In the genomic region with DNA sequence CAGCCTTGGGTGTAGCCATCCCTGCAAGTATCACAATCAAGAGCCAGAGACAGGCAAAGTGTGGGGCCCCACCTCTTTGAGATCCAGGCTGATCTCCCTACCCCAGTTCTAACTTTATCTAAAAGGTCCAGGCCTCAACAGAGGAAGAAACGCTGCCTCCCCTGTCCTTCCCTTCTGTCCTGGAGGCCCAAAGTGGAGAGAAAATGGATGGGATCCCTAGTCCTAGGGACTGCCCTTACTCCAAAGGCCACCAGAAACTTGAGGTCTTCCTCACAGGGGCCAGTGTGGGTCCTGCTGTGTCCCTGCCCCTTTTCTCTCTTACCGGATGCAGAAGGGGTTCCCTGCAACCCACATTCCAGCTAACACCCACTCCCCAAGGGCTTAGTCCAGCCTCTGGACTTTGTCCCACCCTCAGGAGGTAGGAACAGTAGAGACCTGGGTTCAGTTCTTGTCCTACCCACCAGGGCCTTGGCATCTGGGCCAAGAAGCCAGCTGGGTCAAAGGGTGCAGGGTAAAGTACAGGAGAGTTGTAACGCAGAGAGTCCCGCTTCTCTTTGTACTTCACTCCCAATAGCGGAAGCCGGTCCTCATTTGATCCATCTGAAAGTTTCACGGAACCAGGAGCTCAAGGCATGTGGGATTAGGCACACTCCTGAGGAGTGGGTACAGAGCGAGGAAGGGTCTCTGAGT, we compare ENCODE assay signal across 8 cellular contexts. TPM values are rescaled to one million over a fixed set of nuclear protein-coding genes. Genes with fewer than 3 reads are reported as not detected.
DNase-seq lines count a peak whose midpoint lies in the region; ATAC-seq, FAIRE-seq and TF ChIP-seq lines count a peak whose summit lies in the region.

No MANE protein-coding gene starts in this region.

- peaks cover 38% of the 10 kb centered on the region for H3K36me3 Mint-ChIP-seq in activated naive CD4-positive, alpha-beta T cell treated with anti-CD3 and anti-CD28 coated beads, Interleukin-2, amount 10 ng/mL, durations not matched to agents 7 days and 5 days
- H3K36me3 Mint-ChIP-seq in type B pancreatic cell: peaks cover 8% of the 10 kb centered on the region

- peaks cover 3 to 12% of the 10 kb centered on the region in 2 experiments; a peak in 3 of 5 replicates for H3K36me3 ChIP-seq in HepG2 (replicated peaks in 1 of 2; ENCODE audit: control insufficient read depth in 1 of 2, insufficient read depth in 2 of 2, low read length in 2 of 2)

- no peak for TF ChIP-seq RAD21 in HepG2 (CRISPR knock-in tag; IDR thresholded peaks at IDR 0.05)

- H3K27ac ChIP-seq in adipose tissue (ENCODE audit: low read depth, low read length) (peak overlapping the region; percentile 84), HepG2 (ENCODE audit: extremely low read length, insufficient read depth, low read length) (peak overlapping the region; percentile 100)

- TF ChIP-seq POLR2A in HepG2 (IDR thresholded peaks at IDR 0.05; ENCODE audit: insufficient read depth in 1 of 2, low read depth in 2 of 2, low read length in 2 of 2): peak in 1 of 2 experiments; percentile 55; a peak in 2 of 4 replicates

- no peaks in the 10 kb centered on the region; a peak in 1 of 5 replicates for H3K27me3 ChIP-seq in HepG2 (ENCODE audit: control insufficient read depth in 1 of 2, insufficient read depth in 2 of 2, low read length in 2 of 2)

- TF ChIP-seq CTCF in HepG2 (CRISPR knock-in tag; IDR thresholded peaks at IDR 0.05): no peak
- no peak for TF ChIP-seq CTCF in type B pancreatic cell (conservative IDR thresholded peaks at IDR 0.05)

- peak overlapping the region; percentile 95 for H3K9ac ChIP-seq in HepG2 (ENCODE audit: insufficient read depth, low read depth, low read length)

- H3K4me1 ChIP-seq in HepG2 (ENCODE audit: insufficient read depth, low read length): peaks cover 53% of the 10 kb centered on the region

- in situ Hi-C loops in HepG2 (cut with HindIII; ENCODE audit: extremely low pct_ligation_motif_present, low pct_unique_long_range_greater_than_20kb): no loop called here

- BruUV-seq in HepG2 (replicated peaks; lab: Mats Ljungman, UMichigan): no TSS peak

- POLR2A ChIA-PET in HepG2 (lab: Yijun Ruan, JAX): interaction anchor here (0.5 to 4.5 kb wide), 4 partner anchors 8 to 224 kb away, joined by 3 to 67 read pairs (median 36); a partner anchor contains a TSS

- H3K4me3 ChIP-seq in HepG2 (replicated peaks in 1 of 3; ENCODE audit: insufficient read depth in 1 of 3, low read depth in 2 of 3, low read length in 3 of 3): peak overlapping the region; percentile 87 to 90 (median 88)

- peaks cover 75% of the 10 kb centered on the region for H3K79me2 ChIP-seq in HepG2 (ENCODE audit: insufficient read depth, low read length)

- H3K4me2 ChIP-seq in HepG2 (ENCODE audit: low read depth, low read length): peak overlapping the region; percentile 98

- H3K27ac Mint-ChIP-seq in activated naive CD4-positive, alpha-beta T cell treated with anti-CD3 and anti-CD28 coated beads, Interleukin-2, amount 10 ng/mL, durations not matched to agents 7 days and 5 days: peak overlapping the region; percentile 91
- H3K27ac Mint-ChIP-seq in type B pancreatic cell: peak overlapping the region; percentile 99

- H2AFZ ChIP-seq in HepG2 (ENCODE audit: low read length): no peak overlapping the region

- TF ChIP-seq EP300 in HepG2 (IDR thresholded peaks at IDR 0.05; ENCODE audit: low read depth in 2 of 2, low read length in 2 of 2) (peak in 1 of 2 experiments; percentile 13; a peak in 1 of 4 replicates), HepG2 (CRISPR knock-in tag; IDR thresholded peaks at IDR 0.05; ENCODE audit: borderline replicate concordance) (no peak)

- 18 to 20% (median 19%) methylated on average over 8 of the region's 8 CpGs for WGBS in adipose tissue, 3 donors
- WGBS in HepG2 (ENCODE audit: low lambda C conversion rate): 3% methylated on average over 5 of the region's 8 CpGs

- peak overlapping the region; percentile 94 for H3K4me3 Mint-ChIP-seq in activated naive CD4-positive, alpha-beta T cell treated with anti-CD3 and anti-CD28 coated beads, Interleukin-2, amount 10 ng/mL, durations not matched to agents 7 days and 5 days
- H3K4me3 Mint-ChIP-seq in type B pancreatic cell: peak overlapping the region; percentile 96

- H3K4me1 Mint-ChIP-seq in activated naive CD4-positive, alpha-beta T cell treated with anti-CD3 and anti-CD28 coated beads, Interleukin-2, amount 10 ng/mL, durations not matched to agents 7 days and 5 days: peaks cover 74% of the 10 kb centered on the region
- peaks cover 37% of the 10 kb centered on the region for H3K4me1 Mint-ChIP-seq in type B pancreatic cell (ENCODE audit: unreplicated experiment)

- CTCF ChIA-PET in activated naive CD4-positive, alpha-beta T cell treated with anti-CD3 and anti-CD28 coated beads, Interleukin-2, amount 10 ng/mL, durations not matched to agents 7 days and 5 days (lab: Charles Lee): interaction anchor here (1.0 to 4.3 kb wide), 3 partner anchors 22 to 122 kb away, joined by 3 to 40 read pairs (median 3); a partner anchor contains a TSS
- CTCF ChIA-PET in HepG2 (lab: Yijun Ruan, JAX; ENCODE audit: low intra/inter-chr PET ratio, low total read pairs): no interaction called here

- intact Hi-C loops in HepG2 (cut with micrococcal nuclease; ENCODE audit: unreplicated experiment): loop anchor here (2.0 kb wide), 1 partner anchor 21 kb away; a partner anchor contains a TSS

- no peaks in the 10 kb centered on the region for H3K9me3 Mint-ChIP-seq in activated naive CD4-positive, alpha-beta T cell treated with anti-CD3 and anti-CD28 coated beads, Interleukin-2, amount 10 ng/mL, durations not matched to agents 7 days and 5 days
- H3K9me3 Mint-ChIP-seq in type B pancreatic cell: no peaks in the 10 kb centered on the region

- no peaks in the 10 kb centered on the region for H3K9me3 ChIP-seq in HepG2 (ENCODE audit: low read length)

- DNase-seq in activated naive CD4-positive, alpha-beta T cell treated with anti-CD3 and anti-CD28 coated beads, Interleukin-2, amount 10 ng/mL, durations not matched to agents 7 days and 5 days: no peak
- no peak for DNase-seq in activated naive CD4-positive, alpha-beta T cell (lab: John Stamatoyannopoulos, UW)
- DNase-seq in HepG2 (ENCODE audit: low spot score) (peak; percentile 41), type B pancreatic cell (ENCODE audit: extremely low spot score, unreplicated experiment) (no peak), SW 1271 (lab: John Stamatoyannopoulos, UW) (no peak), inferior parietal cortex (ENCODE audit: extremely low spot score) (no peak)

- no peaks in the 10 kb centered on the region for H3K27me3 Mint-ChIP-seq in activated naive CD4-positive, alpha-beta T cell treated with anti-CD3 and anti-CD28 coated beads, Interleukin-2, amount 10 ng/mL, durations not matched to agents 7 days and 5 days
- no peaks in the 10 kb centered on the region for H3K27me3 Mint-ChIP-seq in type B pancreatic cell

- peak; percentile 77 for FAIRE-seq in HepG2 (lab: Jason Lieb, UNC)

- peaks cover 13% of the 10 kb centered on the region for H4K20me1 ChIP-seq in HepG2 (ENCODE audit: insufficient read depth, low read length)

- ATAC-seq in HepG2 (peak; percentile 4), HG03520 (IDR thresholded peaks at IDR 0.05; ENCODE audit: unreplicated experiment) (no peak)

RNA-seq across cellular contexts. Expression of a gene that starts 1.9 kb away (rescaled TPM):
- polyA plus RNA-seq in adipose tissue (100 to 1,000 TPM in 2 of 3 donors, 10 to 100 TPM in 1; 51.7 to 120 (median 116) TPM), HepG2 (2011; rRNA removed) (128 and 156 TPM in 2 replicates)
- total RNA-seq in HepG2 (2016; rRNA removed; fragmentation: Illumina TruSeq; extraction: Trizol) (183 and 196 TPM in 2 replicates), type B pancreatic cell (ENCODE audit: low replicate concordance) (249 and 270 TPM in 2 replicates)
- total RNA-seq in HepG2 (2016; cell fraction: cytosol; rRNA removed; fragmentation: Illumina TruSeq; extraction: Trizol; ENCODE audit: low read depth): 98.2 and 98.3 TPM in 2 replicates
- total RNA-seq in HepG2 (2016; cell fraction: insoluble cytoplasmic fraction; rRNA removed; fragmentation: Illumina TruSeq; extraction: Trizol): 165 and 204 TPM in 2 replicates
- 258 and 266 TPM in 2 replicates for total RNA-seq in HepG2 (2016; cell fraction: membrane; rRNA removed; fragmentation: Illumina TruSeq; extraction: Trizol)
- total RNA-seq in HepG2 (2016; cell fraction: nucleus; rRNA removed; fragmentation: Illumina TruSeq; extraction: Trizol): 89.8 and 111 TPM in 2 replicates
- 115 and 119 TPM in 2 replicates for polyA plus RNA-seq in HepG2 (2011; cell fraction: cytosol; rRNA removed)
- 57.2 and 81.2 TPM in 2 replicates for polyA plus RNA-seq in HepG2 (2011; cell fraction: nucleus; rRNA removed)
- 124 and 162 TPM in 2 replicates for polyA plus RNA-seq in HepG2 (2012)
- 177 and 192 TPM in 2 replicates for polyA plus RNA-seq in HepG2 (2016; cell fraction: cytosol; fragmentation: Illumina TruSeq; extraction: Trizol; ENCODE audit: low read depth)
- 263 and 292 TPM in 2 replicates for polyA plus RNA-seq in HepG2 (2016; cell fraction: insoluble cytoplasmic fraction; fragmentation: Illumina TruSeq; extraction: Trizol; ENCODE audit: low read depth)
- 342 and 343 TPM in 2 replicates for polyA plus RNA-seq in HepG2 (2016; cell fraction: membrane; fragmentation: Illumina TruSeq; extraction: Trizol; ENCODE audit: low read depth)
- 211 and 230 TPM in 2 replicates for polyA plus RNA-seq in HepG2 (2016; cell fraction: nucleus; fragmentation: Illumina TruSeq; extraction: Trizol; ENCODE audit: insufficient read depth, low read depth)
- polyA minus RNA-seq in HepG2 (2011; rRNA and poly(A)+ RNA removed; ENCODE audit: low replicate concordance): 134 and 389 TPM in 2 replicates
- 64.6 and 71.8 TPM in 2 replicates for polyA minus RNA-seq in HepG2 (2011; cell fraction: cytosol; rRNA and poly(A)+ RNA removed)
- polyA minus RNA-seq in HepG2 (2011; cell fraction: nucleus; rRNA and poly(A)+ RNA removed): 30.8 and 31.2 TPM in 2 replicates

RNA-seq across cellular contexts. Expression of a gene that starts 8.7 kb away (rescaled TPM):
- polyA plus RNA-seq in adipose tissue: 100 to 1,000 TPM; 104 to 178 (median 151) TPM
- 42.9 and 45.7 TPM in 2 replicates for total RNA-seq in HepG2 (2016; rRNA removed; fragmentation: Illumina TruSeq; extraction: Trizol)
- total RNA-seq in HepG2 (2016; cell fraction: cytosol; rRNA removed; fragmentation: Illumina TruSeq; extraction: Trizol; ENCODE audit: low read depth): 18.3 and 22.1 TPM in 2 replicates
- total RNA-seq in HepG2 (2016; cell fraction: insoluble cytoplasmic fraction; rRNA removed; fragmentation: Illumina TruSeq; extraction: Trizol): 43.5 and 49.0 TPM in 2 replicates
- total RNA-seq in HepG2 (2016; cell fraction: membrane; rRNA removed; fragmentation: Illumina TruSeq; extraction: Trizol): 21.2 and 21.3 TPM in 2 replicates
- 13.5 and 22.5 TPM in 2 replicates for total RNA-seq in HepG2 (2016; cell fraction: nucleus; rRNA removed; fragmentation: Illumina TruSeq; extraction: Trizol)
- 37.7 and 38.1 TPM in 2 replicates for polyA plus RNA-seq in HepG2 (2011; rRNA removed)
- polyA plus RNA-seq in HepG2 (2011; cell fraction: cytosol; rRNA removed): 28.3 and 29.4 TPM in 2 replicates
- 15.0 and 17.2 TPM in 2 replicates for polyA plus RNA-seq in HepG2 (2011; cell fraction: nucleus; rRNA removed)
- 29.0 TPM in 2 replicates for polyA plus RNA-seq in HepG2 (2012)
- polyA plus RNA-seq in HepG2 (2016; cell fraction: cytosol; fragmentation: Illumina TruSeq; extraction: Trizol; ENCODE audit: low read depth): 21.1 and 21.8 TPM in 2 replicates
- polyA plus RNA-seq in HepG2 (2016; cell fraction: insoluble cytoplasmic fraction; fragmentation: Illumina TruSeq; extraction: Trizol; ENCODE audit: low read depth): 58.3 and 58.4 TPM in 2 replicates
- polyA plus RNA-seq in HepG2 (2016; cell fraction: membrane; fragmentation: Illumina TruSeq; extraction: Trizol; ENCODE audit: low read depth): 18.3 and 20.0 TPM in 2 replicates
- 39.4 and 46.6 TPM in 2 replicates for polyA plus RNA-seq in HepG2 (2016; cell fraction: nucleus; fragmentation: Illumina TruSeq; extraction: Trizol; ENCODE audit: insufficient read depth, low read depth)
- 13.2 and 67.4 TPM in 2 replicates for polyA minus RNA-seq in HepG2 (2011; rRNA and poly(A)+ RNA removed; ENCODE audit: low replicate concordance)
- polyA minus RNA-seq in HepG2 (2011; cell fraction: cytosol; rRNA and poly(A)+ RNA removed): 8.8 and 9.7 TPM in 2 replicates
- polyA minus RNA-seq in HepG2 (2011; cell fraction: nucleus; rRNA and poly(A)+ RNA removed): 5.7 and 8.6 TPM in 2 replicates
- 47.4 and 58.6 TPM in 2 replicates for total RNA-seq in type B pancreatic cell (ENCODE audit: low replicate concordance)

RNA-seq across cellular contexts. Expression of a gene that starts 17.8 kb away (rescaled TPM):
- polyA plus RNA-seq in adipose tissue (10 to 100 TPM; 16.6 to 38.7 (median 35.8) TPM), HepG2 (2011; rRNA removed) (40.5 and 46.3 TPM in 2 replicates)
- total RNA-seq in HepG2 (2016; rRNA removed; fragmentation: Illumina TruSeq; extraction: Trizol) (24.2 and 26.8 TPM in 2 replicates), type B pancreatic cell (ENCODE audit: low replicate concordance) (79.1 and 81.8 TPM in 2 replicates)
- 6.3 and 7.3 TPM in 2 replicates for total RNA-seq in HepG2 (2016; cell fraction: cytosol; rRNA removed; fragmentation: Illumina TruSeq; extraction: Trizol; ENCODE audit: low read depth)
- 24.6 and 27.1 TPM in 2 replicates for total RNA-seq in HepG2 (2016; cell fraction: insoluble cytoplasmic fraction; rRNA removed; fragmentation: Illumina TruSeq; extraction: Trizol)
- total RNA-seq in HepG2 (2016; cell fraction: membrane; rRNA removed; fragmentation: Illumina TruSeq; extraction: Trizol): 22.6 and 26.4 TPM in 2 replicates
- 22.4 and 23.7 TPM in 2 replicates for total RNA-seq in HepG2 (2016; cell fraction: nucleus; rRNA removed; fragmentation: Illumina TruSeq; extraction: Trizol)
- 40.1 and 44.6 TPM in 2 replicates for polyA plus RNA-seq in HepG2 (2011; cell fraction: cytosol; rRNA removed)
- 26.1 and 27.1 TPM in 2 replicates for polyA plus RNA-seq in HepG2 (2011; cell fraction: nucleus; rRNA removed)
- polyA plus RNA-seq in HepG2 (2012): 30.8 and 33.7 TPM in 2 replicates
- polyA plus RNA-seq in HepG2 (2016; cell fraction: cytosol; fragmentation: Illumina TruSeq; extraction: Trizol; ENCODE audit: low read depth): 8.0 and 9.1 TPM in 2 replicates
- polyA plus RNA-seq in HepG2 (2016; cell fraction: insoluble cytoplasmic fraction; fragmentation: Illumina TruSeq; extraction: Trizol; ENCODE audit: low read depth): 48.3 and 56.0 TPM in 2 replicates
- polyA plus RNA-seq in HepG2 (2016; cell fraction: membrane; fragmentation: Illumina TruSeq; extraction: Trizol; ENCODE audit: low read depth): 22.7 and 25.6 TPM in 2 replicates
- 56.0 and 57.2 TPM in 2 replicates for polyA plus RNA-seq in HepG2 (2016; cell fraction: nucleus; fragmentation: Illumina TruSeq; extraction: Trizol; ENCODE audit: insufficient read depth, low read depth)
- 57.9 and 206 TPM in 2 replicates for polyA minus RNA-seq in HepG2 (2011; rRNA and poly(A)+ RNA removed; ENCODE audit: low replicate concordance)
- polyA minus RNA-seq in HepG2 (2011; cell fraction: cytosol; rRNA and poly(A)+ RNA removed): 24.3 and 33.6 TPM in 2 replicates
- 23.6 and 34.9 TPM in 2 replicates for polyA minus RNA-seq in HepG2 (2011; cell fraction: nucleus; rRNA and poly(A)+ RNA removed)

RNA-seq across cellular contexts. Expression of a gene that starts 21.0 kb away (rescaled TPM):
- polyA plus RNA-seq in adipose tissue (10 to 100 TPM in 2 of 3 donors, 1 to 10 TPM in 1; 9.3 to 17.1 (median 15.7) TPM), HepG2 (2011; rRNA removed) (21.3 and 22.8 TPM in 2 replicates)
- total RNA-seq in HepG2 (2016; rRNA removed; fragmentation: Illumina TruSeq; extraction: Trizol) (17.8 and 19.8 TPM in 2 replicates), type B pancreatic cell (ENCODE audit: low replicate concordance) (35.3 and 42.0 TPM in 2 replicates)
- total RNA-seq in HepG2 (2016; cell fraction: cytosol; rRNA removed; fragmentation: Illumina TruSeq; extraction: Trizol; ENCODE audit: low read depth): 4.3 and 4.7 TPM in 2 replicates
- 17.0 and 17.7 TPM in 2 replicates for total RNA-seq in HepG2 (2016; cell fraction: insoluble cytoplasmic fraction; rRNA removed; fragmentation: Illumina TruSeq; extraction: Trizol)
- total RNA-seq in HepG2 (2016; cell fraction: membrane; rRNA removed; fragmentation: Illumina TruSeq; extraction: Trizol): 13.2 and 14.0 TPM in 2 replicates
- 9.6 and 14.9 TPM in 2 replicates for total RNA-seq in HepG2 (2016; cell fraction: nucleus; rRNA removed; fragmentation: Illumina TruSeq; extraction: Trizol)
- 14.8 and 16.6 TPM in 2 replicates for polyA plus RNA-seq in HepG2 (2011; cell fraction: cytosol; rRNA removed)
- polyA plus RNA-seq in HepG2 (2011; cell fraction: nucleus; rRNA removed): 7.5 and 8.0 TPM in 2 replicates
- polyA plus RNA-seq in HepG2 (2012): 13.2 and 14.7 TPM in 2 replicates
- polyA plus RNA-seq in HepG2 (2016; cell fraction: cytosol; fragmentation: Illumina TruSeq; extraction: Trizol; ENCODE audit: low read depth): 4.2 and 5.1 TPM in 2 replicates
- 31.5 and 36.7 TPM in 2 replicates for polyA plus RNA-seq in HepG2 (2016; cell fraction: insoluble cytoplasmic fraction; fragmentation: Illumina TruSeq; extraction: Trizol; ENCODE audit: low read depth)
- polyA plus RNA-seq in HepG2 (2016; cell fraction: membrane; fragmentation: Illumina TruSeq; extraction: Trizol; ENCODE audit: low read depth): 12.8 and 15.4 TPM in 2 replicates
- polyA plus RNA-seq in HepG2 (2016; cell fraction: nucleus; fragmentation: Illumina TruSeq; extraction: Trizol; ENCODE audit: insufficient read depth, low read depth): 21.4 and 24.7 TPM in 2 replicates
- 27.7 and 116 TPM in 2 replicates for polyA minus RNA-seq in HepG2 (2011; rRNA and poly(A)+ RNA removed; ENCODE audit: low replicate concordance)
- polyA minus RNA-seq in HepG2 (2011; cell fraction: cytosol; rRNA and poly(A)+ RNA removed): 9.0 and 13.8 TPM in 2 replicates
- 11.8 and 21.6 TPM in 2 replicates for polyA minus RNA-seq in HepG2 (2011; cell fraction: nucleus; rRNA and poly(A)+ RNA removed)

RNA-seq across cellular contexts. Expression of a gene that starts 21.3 kb away (rescaled TPM):
- 10 to 100 TPM; 22.7 to 25.4 (median 24.6) TPM for polyA plus RNA-seq in adipose tissue
- total RNA-seq in HepG2 (2016; rRNA removed; fragmentation: Illumina TruSeq; extraction: Trizol): 8.1 and 11.9 TPM in 2 replicates
- total RNA-seq in HepG2 (2016; cell fraction: cytosol; rRNA removed; fragmentation: Illumina TruSeq; extraction: Trizol; ENCODE audit: low read depth): 4.8 and 7.1 TPM in 2 replicates
- 8.7 and 14.6 TPM in 2 replicates for total RNA-seq in HepG2 (2016; cell fraction: insoluble cytoplasmic fraction; rRNA removed; fragmentation: Illumina TruSeq; extraction: Trizol)
- 7.4 and 7.9 TPM in 2 replicates for total RNA-seq in HepG2 (2016; cell fraction: membrane; rRNA removed; fragmentation: Illumina TruSeq; extraction: Trizol)
- 8.7 and 16.4 TPM in 2 replicates for total RNA-seq in HepG2 (2016; cell fraction: nucleus; rRNA removed; fragmentation: Illumina TruSeq; extraction: Trizol)
- 24.0 and 26.3 TPM in 2 replicates for polyA plus RNA-seq in HepG2 (2011; rRNA removed)
- polyA plus RNA-seq in HepG2 (2011; cell fraction: cytosol; rRNA removed): 15.1 and 18.0 TPM in 2 replicates
- polyA plus RNA-seq in HepG2 (2011; cell fraction: nucleus; rRNA removed): 45.6 and 53.5 TPM in 2 replicates
- polyA plus RNA-seq in HepG2 (2012): 18.4 and 20.2 TPM in 2 replicates
- 4.1 and 5.6 TPM in 2 replicates for polyA plus RNA-seq in HepG2 (2016; cell fraction: cytosol; fragmentation: Illumina TruSeq; extraction: Trizol; ENCODE audit: low read depth)
- 7.1 and 9.1 TPM in 2 replicates for polyA plus RNA-seq in HepG2 (2016; cell fraction: insoluble cytoplasmic fraction; fragmentation: Illumina TruSeq; extraction: Trizol; ENCODE audit: low read depth)
- polyA plus RNA-seq in HepG2 (2016; cell fraction: membrane; fragmentation: Illumina TruSeq; extraction: Trizol; ENCODE audit: low read depth): 6.4 and 8.1 TPM in 2 replicates
- polyA plus RNA-seq in HepG2 (2016; cell fraction: nucleus; fragmentation: Illumina TruSeq; extraction: Trizol; ENCODE audit: insufficient read depth, low read depth): 35.7 and 36.8 TPM in 2 replicates
- 28.4 and 53.9 TPM in 2 replicates for polyA minus RNA-seq in HepG2 (2011; rRNA and poly(A)+ RNA removed; ENCODE audit: low replicate concordance)
- 9.3 and 11.1 TPM in 2 replicates for polyA minus RNA-seq in HepG2 (2011; cell fraction: cytosol; rRNA and poly(A)+ RNA removed)
- 16.1 and 19.6 TPM in 2 replicates for polyA minus RNA-seq in HepG2 (2011; cell fraction: nucleus; rRNA and poly(A)+ RNA removed)
- 35.2 and 39.7 TPM in 2 replicates for total RNA-seq in type B pancreatic cell (ENCODE audit: low replicate concordance)
